8 cellular contexts compared by ENCODE assay signal in the genomic region with DNA sequence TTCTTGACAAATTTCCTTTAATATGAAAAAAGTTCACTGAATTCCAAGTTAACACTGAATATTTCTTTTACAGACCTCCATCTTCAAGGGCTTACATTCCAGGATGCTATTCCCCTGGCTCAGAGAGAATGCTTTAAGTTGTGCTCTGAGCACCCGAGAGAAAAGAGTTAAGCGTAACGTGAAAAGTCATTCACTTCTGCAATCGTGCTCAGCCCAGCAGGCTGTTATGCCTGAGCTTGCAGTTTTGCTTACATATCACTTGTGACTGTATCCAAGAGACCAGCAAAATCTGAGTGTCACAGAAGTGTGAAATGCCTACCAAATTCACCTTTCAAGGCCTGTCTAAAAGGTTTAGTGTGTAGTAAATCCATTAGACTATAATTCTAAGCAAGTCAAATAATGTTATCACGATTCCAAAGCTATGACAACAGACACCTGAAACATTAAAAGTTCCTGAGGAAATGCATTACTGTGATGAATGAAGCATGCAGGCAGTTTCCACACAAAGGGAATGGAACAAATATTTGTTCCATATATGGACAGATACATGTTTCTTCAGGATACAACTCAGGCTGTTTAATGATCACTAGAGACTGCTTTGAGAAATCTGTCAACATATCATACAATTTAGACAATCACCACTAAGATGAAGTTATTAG. TPM values are rescaled to one million over a fixed set of nuclear protein-coding genes. Genes with fewer than 3 reads are reported as not detected.
A peak's percentile ranks its signal among the peaks of the same experiment; 100 is the strongest.
DNase-seq lines count a peak whose midpoint lies in the region; ATAC-seq and TF ChIP-seq lines count a peak whose summit lies in the region.

No MANE protein-coding gene starts in this region.

- peak overlapping the region; percentile 43 for H2AFZ ChIP-seq in parathyroid adenoma

- TF ChIP-seq CTCF in fibroblast of villous mesenchyme (IDR thresholded peaks at IDR 0.05; ENCODE audit: insufficient read depth, low read depth, low read length) (no peak), parathyroid adenoma (IDR thresholded peaks at IDR 0.05) (no peak), omental fat pad (IDR thresholded peaks at IDR 0.05) (no peak)

- no peak for ATAC-seq in T-cell (replicated peaks in 1 of 4)
- no peak for ATAC-seq in omental fat pad (ENCODE audit: low FRiP score)

- H3K27ac ChIP-seq in CD8-positive, alpha-beta memory T cell (ENCODE audit: low read depth, low read length), result peak overlapping the region; percentile 28
- H3K27ac ChIP-seq in parathyroid adenoma, result peak overlapping the region; percentile 90

- H3K4me3 Mint-ChIP-seq in CD8-positive, alpha-beta memory T cell, result peak overlapping the region in 4 of 7 donors; percentile 35 to 59 (median 47)
- H3K4me3 Mint-ChIP-seq in T-cell, result peak overlapping the region in 2 of 3 donors; percentile 29 to 43

- no peaks in the 10 kb centered on the region for H3K9me3 Mint-ChIP-seq in CD8-positive, alpha-beta memory T cell
- no peaks in the 10 kb centered on the region for H3K9me3 Mint-ChIP-seq in T-cell

- peaks cover 25% of the 10 kb centered on the region for H3K4me1 ChIP-seq in CD8-positive, alpha-beta memory T cell (ENCODE audit: insufficient read depth, low read length)
- H3K4me1 ChIP-seq in parathyroid adenoma, result peaks cover 37% of the 10 kb centered on the region

- peaks cover 7% of the 10 kb centered on the region for H3K36me3 ChIP-seq in CD8-positive, alpha-beta memory T cell (ENCODE audit: insufficient read depth, low read length)
- no peaks in the 10 kb centered on the region for H3K36me3 ChIP-seq in parathyroid adenoma (ENCODE audit: control insufficient read depth, insufficient read depth, low read length)

- H3K27me3 Mint-ChIP-seq in CD8-positive, alpha-beta memory T cell, result no peaks in the 10 kb centered on the region
- no peaks in the 10 kb centered on the region for H3K27me3 Mint-ChIP-seq in T-cell

- peaks cover 49% of the 10 kb centered on the region for H3K79me2 ChIP-seq in parathyroid adenoma

- H3K36me3 Mint-ChIP-seq in CD8-positive, alpha-beta memory T cell, result peaks cover 0 to 33% (median 17%) of the 10 kb centered on the region in 3 donors
- peaks cover 41% of the 10 kb centered on the region for H3K36me3 Mint-ChIP-seq in T-cell

- CTCF ChIA-PET in CD8-positive, alpha-beta memory T cell (lab: Charles Lee), result no interaction called here
- CTCF ChIA-PET in T-cell (lab: Charles Lee), result interaction anchor here in 1 of 2 donors (1.3 kb wide), 1 partner anchor 28 kb away, joined by 3 read pairs; no protein-coding TSS in a partner anchor

- H3K27me3 ChIP-seq in CD8-positive, alpha-beta memory T cell (ENCODE audit: insufficient read depth, low read length, poor library complexity, severe bottlenecking), result no peaks in the 10 kb centered on the region
- no peaks in the 10 kb centered on the region for H3K27me3 ChIP-seq in parathyroid adenoma (ENCODE audit: control insufficient read depth, insufficient read depth, low read length)

- POLR2A ChIA-PET in CD8-positive, alpha-beta memory T cell (lab: Charles Lee), result no interaction called here
- POLR2A ChIA-PET in T-cell (lab: Charles Lee), result interaction anchor here in 1 of 2 donors (0.8 kb wide), 1 partner anchor 177 kb away, joined by 3 read pairs; no protein-coding TSS in a partner anchor

- H3K4me2 ChIP-seq in parathyroid adenoma (ENCODE audit: low read length), result peak overlapping the region; percentile 16

- H3K4me1 Mint-ChIP-seq in CD8-positive, alpha-beta memory T cell, result peaks cover 64 to 87% (median 70%) of the 10 kb centered on the region in 3 donors
- peaks cover 47 to 80% (median 71%) of the 10 kb centered on the region in 3 donors for H3K4me1 Mint-ChIP-seq in T-cell

- H3K9me3 ChIP-seq in CD8-positive, alpha-beta memory T cell (ENCODE audit: low read length), result no peaks in the 10 kb centered on the region
- no peaks in the 10 kb centered on the region for H3K9me3 ChIP-seq in parathyroid adenoma (ENCODE audit: control insufficient read depth, low read length)

- no peak overlapping the region for H3K9ac ChIP-seq in parathyroid adenoma

- H3K4me3 ChIP-seq in CD8-positive, alpha-beta memory T cell (ENCODE audit: low read length), result no peak overlapping the region
- H3K4me3 ChIP-seq in fibroblast of villous mesenchyme (ENCODE audit: low read depth, low read length) (no peak overlapping the region), parathyroid adenoma (ENCODE audit: low read depth, low read length) (peak overlapping the region; percentile 2)

- H3K27ac Mint-ChIP-seq in CD8-positive, alpha-beta memory T cell, result peak overlapping the region in 6 of 8 donors; percentile 40 to 89 (median 81)
- H3K27ac Mint-ChIP-seq in T-cell, result peak overlapping the region; percentile 8 to 77

- no peak for DNase-seq in CD8-positive, alpha-beta memory T cell
- DNase-seq in T-cell, result no peak
- DNase-seq in fibroblast of villous mesenchyme (ENCODE audit: low read depth), result peak; percentile 52
- no peak for DNase-seq in NCI-H1930 (lab: John Stamatoyannopoulos, UW)
- DNase-seq in omental fat pad (ENCODE audit: low spot score), result no peak
- DNase-seq in 8988T, result no peak
- DNase-seq in AML-193 (lab: John Stamatoyannopoulos, UW), result no peak

RNA-seq across cellular contexts. Expression of gene ITGB1, which starts 20.1 kb away (rescaled TPM):
- total RNA-seq in CD8-positive, alpha-beta memory T cell, result 10 to 100 TPM; 75.5 to 82.1 TPM
- polyA plus RNA-seq in CD8-positive, alpha-beta memory T cell, result 342 TPM
- total RNA-seq in T-cell (100 to 1,000 TPM; 140 to 269 (median 177) TPM), fibroblast of villous mesenchyme (1,751 and 1,757 TPM in 2 replicates), omental fat pad (100 to 1,000 TPM; 527 to 873 (median 677) TPM)
